In genomic region chr17:28725660-28726395, GRCh38 we compare ENCODE assay signal across 8 cellular contexts. TPM values are rescaled to one million over a fixed set of nuclear protein-coding genes. Genes with fewer than 3 reads are reported as not detected.
DNase-seq lines count a peak whose midpoint lies in the region; ATAC-seq and TF ChIP-seq lines count a peak whose summit lies in the region.

A gene with protein sequence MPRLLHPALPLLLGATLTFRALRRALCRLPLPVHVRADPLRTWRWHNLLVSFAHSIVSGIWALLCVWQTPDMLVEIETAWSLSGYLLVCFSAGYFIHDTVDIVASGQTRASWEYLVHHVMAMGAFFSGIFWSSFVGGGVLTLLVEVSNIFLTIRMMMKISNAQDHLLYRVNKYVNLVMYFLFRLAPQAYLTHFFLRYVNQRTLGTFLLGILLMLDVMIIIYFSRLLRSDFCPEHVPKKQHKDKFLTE (minus strand): TSS chr17:28726233. CDS start chr17:28726097, 136 bp downstream.

- WGBS in lung, 2 donors, result 1 to 2% methylated on average over 54 to 66 of the region's 66 CpGs

- H3K27ac Mint-ChIP-seq in activated CD4-positive, alpha-beta T cell treated with anti-CD3 and anti-CD28 coated beads for 36 hours, result peak within 1 kb of the TSS; percentile 99

- H3K27ac ChIP-seq in HEK293 (ENCODE audit: extremely low read depth, low read depth, low read length) (peak within 1 kb of the TSS; percentile 99), dorsolateral prefrontal cortex (peak within 1 kb of the TSS in 53 of 59 donors; percentile 7 to 98 (median 75)), lung (ENCODE audit: low read depth in 1 of 2, low read length in 1 of 2) (peak within 1 kb of the TSS; percentile 38 to 92)

- H3K4me1 ChIP-seq in HEK293 (ENCODE audit: control insufficient read depth, insufficient read depth, low read length), result peaks cover 9% of the 10 kb centered on the region; the same call in 1 of the 2 replicates
- peaks cover 0 to 3% of the 10 kb centered on the region in 2 donors for H3K4me1 ChIP-seq in lung (ENCODE audit: control insufficient read depth in 2 of 2, insufficient read depth in 2 of 2, low read length in 2 of 2)

- CTCF ChIA-PET in HEK293 (lab: Yijun Ruan, JAX), result interaction anchor here (0.6 to 13.6 kb wide), 39 partner anchors 9 to 1028 kb away, joined by 3 to 445 read pairs (median 7); partner anchors contain the start of genes BLTP2, DHRS13, FLOT2 and PROCA1
- CTCF ChIA-PET in activated CD4-positive, alpha-beta T cell treated with anti-CD3 and anti-CD28 coated beads for 36 hours (lab: Charles Lee), result interaction anchor here (0.7 to 8.9 kb wide), 24 partner anchors 9 to 391 kb away, joined by 3 to 294 read pairs (median 8); partner anchors contain the start of genes BLTP2, FAM222B, FLOT2 and PHF12

- H3K36me3 Mint-ChIP-seq in activated CD4-positive, alpha-beta T cell treated with anti-CD3 and anti-CD28 coated beads for 36 hours (ENCODE audit: low read depth), result peaks cover 48% of the 10 kb centered on the region

- H3K27me3 Mint-ChIP-seq in activated CD4-positive, alpha-beta T cell treated with anti-CD3 and anti-CD28 coated beads for 36 hours, result no peaks in the 10 kb centered on the region

- TF ChIP-seq CTCF in HEK293 (tag by site-specific recombination; IDR thresholded peaks at IDR 0.05) (peak; percentile 50), dorsolateral prefrontal cortex (IDR thresholded peaks at IDR 0.05 in 54 of 56, conservative IDR thresholded peaks at IDR 0.05 in 2 of 56; ENCODE audit: low read depth in 1 of 56, partially characterized antibody in 56 of 56) (no peak), lung (IDR thresholded peaks at IDR 0.05; ENCODE audit: control extremely low read depth, extremely low read depth) (no peak)

- H3K9me3 Mint-ChIP-seq in activated CD4-positive, alpha-beta T cell treated with anti-CD3 and anti-CD28 coated beads for 36 hours (ENCODE audit: low read depth), result no peaks in the 10 kb centered on the region

- intact Hi-C loops in activated CD4-positive, alpha-beta T cell treated with anti-CD3 and anti-CD28 coated beads for 36 hours (cut with DNase I, micrococcal nuclease), result loop anchor here (1.0 to 10.0 kb wide), 8 partner anchors 36 to 889 kb away; partner anchors contain the start of genes ABHD15 (in 1 of the 2), NUFIP2 (in 1 of the 2) and TP53I13 (in 1 of the 2)
- intact Hi-C loops in dorsolateral prefrontal cortex (cut with DNase I), result loop anchor here (1.0 to 5.0 kb wide), 6 partner anchors 24 to 386 kb away; partner anchors contain the start of genes DHRS13 (in 1 of the 2) and FLOT2 (in 1 of the 2)

- H3K9me3 ChIP-seq in HEK293 (ENCODE audit: control insufficient read depth, insufficient read depth, low read depth, low read length) (no peaks in the 10 kb centered on the region), lung (ENCODE audit: control insufficient read depth in 2 of 2, insufficient read depth in 1 of 2, low read length in 1 of 2) (no peaks in the 10 kb centered on the region)

- peak within 1 kb of the TSS; percentile 55 for H3K4me3 ChIP-seq in HEK293 (ENCODE audit: low read depth, low read length)
- peak within 1 kb of the TSS; percentile 45 to 99 (median 85) for H3K4me3 ChIP-seq in dorsolateral prefrontal cortex
- peak within 1 kb of the TSS; percentile 47 for H3K4me3 ChIP-seq in lung

- no peaks in the 10 kb centered on the region for H3K27me3 ChIP-seq in dorsolateral prefrontal cortex
- no peaks in the 10 kb centered on the region for H3K27me3 ChIP-seq in lung (ENCODE audit: control insufficient read depth, insufficient read depth)

- peak; percentile 5 for ATAC-seq in activated CD4-positive, alpha-beta T cell treated with anti-CD3 and anti-CD28 coated beads for 36 hours
- ATAC-seq in lung (ENCODE audit: insufficient read depth, low FRiP score) (peak; percentile 50), GM21423 (IDR thresholded peaks at IDR 0.05; ENCODE audit: unreplicated experiment) (no peak)

- peak; percentile 88 for DNase-seq in DMS 273 treated with DMSO at 0.1 percent for 48 hours (lab: John Stamatoyannopoulos, UW)
- peak; percentile 80 for DNase-seq in NCI-H345 (lab: John Stamatoyannopoulos, UW)
- peak; percentile 80 for DNase-seq in activated CD4-positive, alpha-beta T cell treated with anti-CD3 and anti-CD28 coated beads for 36 hours
- no peak for DNase-seq in dorsolateral prefrontal cortex
- DNase-seq in lung (ENCODE audit: low spot score), result peak; percentile 79
- DNase-seq in stimulated activated naive CD4-positive, alpha-beta T cell treated with Interleukin-2 at 50 U/mL for 16 hours (lab: John Stamatoyannopoulos, UW), result peak; percentile 76

- H3K36me3 ChIP-seq in HEK293 (ENCODE audit: control insufficient read depth in 2 of 2, insufficient read depth in 1 of 2, low read length in 2 of 2), result peaks cover 24 to 45% of the 10 kb centered on the region in 2 experiments
- peaks cover 9 to 21% of the 10 kb centered on the region in 2 donors for H3K36me3 ChIP-seq in lung (ENCODE audit: control insufficient read depth in 2 of 2, insufficient read depth in 2 of 2, low read length in 2 of 2)

- POLR2A ChIA-PET in HEK293 (lab: Yijun Ruan, JAX), result interaction anchor here (0.6 to 6.7 kb wide), 32 partner anchors 10 to 391 kb away, joined by 3 to 448 read pairs (median 5); partner anchors contain the start of genes BLTP2, DHRS13, ERAL1 and FAM222B
- POLR2A ChIA-PET in activated CD4-positive, alpha-beta T cell treated with anti-CD3 and anti-CD28 coated beads for 36 hours (lab: Charles Lee), result interaction anchor here (0.6 to 6.3 kb wide), 14 partner anchors 9 to 391 kb away, joined by 3 to 111 read pairs (median 4); partner anchors contain the start of genes PHF12, PROCA1 and TRAF4

- H3K4me3 Mint-ChIP-seq in activated CD4-positive, alpha-beta T cell treated with anti-CD3 and anti-CD28 coated beads for 36 hours, result peak within 1 kb of the TSS; percentile 99

- peaks cover 58% of the 10 kb centered on the region for H3K4me1 Mint-ChIP-seq in activated CD4-positive, alpha-beta T cell treated with anti-CD3 and anti-CD28 coated beads for 36 hours

TF ChIP-seq in HEK293, 187 proteins besides CTCF, POLR2A, EP300 and RAD21 (continues in another document):
- TF ChIP-seq ZBTB6 (tag by site-specific recombination; IDR thresholded peaks at IDR 0.05), result peak; percentile 85
- TF ChIP-seq, protein P1, sequence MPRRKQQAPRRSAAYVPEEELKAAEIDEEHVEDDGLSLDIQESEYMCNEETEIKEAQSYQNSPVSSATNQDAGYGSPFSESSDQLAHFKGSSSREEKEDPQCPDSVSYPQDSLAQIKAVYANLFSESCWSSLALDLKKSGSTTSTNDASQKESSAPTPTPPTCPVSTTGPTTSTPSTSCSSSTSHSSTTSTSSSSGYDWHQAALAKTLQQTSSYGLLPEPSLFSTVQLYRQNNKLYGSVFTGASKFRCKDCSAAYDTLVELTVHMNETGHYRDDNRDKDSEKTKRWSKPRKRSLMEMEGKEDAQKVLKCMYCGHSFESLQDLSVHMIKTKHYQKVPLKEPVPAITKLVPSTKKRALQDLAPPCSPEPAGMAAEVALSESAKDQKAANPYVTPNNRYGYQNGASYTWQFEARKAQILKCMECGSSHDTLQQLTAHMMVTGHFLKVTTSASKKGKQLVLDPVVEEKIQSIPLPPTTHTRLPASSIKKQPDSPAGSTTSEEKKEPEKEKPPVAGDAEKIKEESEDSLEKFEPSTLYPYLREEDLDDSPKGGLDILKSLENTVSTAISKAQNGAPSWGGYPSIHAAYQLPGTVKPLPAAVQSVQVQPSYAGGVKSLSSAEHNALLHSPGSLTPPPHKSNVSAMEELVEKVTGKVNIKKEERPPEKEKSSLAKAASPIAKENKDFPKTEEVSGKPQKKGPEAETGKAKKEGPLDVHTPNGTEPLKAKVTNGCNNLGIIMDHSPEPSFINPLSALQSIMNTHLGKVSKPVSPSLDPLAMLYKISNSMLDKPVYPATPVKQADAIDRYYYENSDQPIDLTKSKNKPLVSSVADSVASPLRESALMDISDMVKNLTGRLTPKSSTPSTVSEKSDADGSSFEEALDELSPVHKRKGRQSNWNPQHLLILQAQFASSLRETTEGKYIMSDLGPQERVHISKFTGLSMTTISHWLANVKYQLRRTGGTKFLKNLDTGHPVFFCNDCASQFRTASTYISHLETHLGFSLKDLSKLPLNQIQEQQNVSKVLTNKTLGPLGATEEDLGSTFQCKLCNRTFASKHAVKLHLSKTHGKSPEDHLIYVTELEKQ (tag by site-specific recombination; IDR thresholded peaks at IDR 0.05; ENCODE audit: borderline replicate concordance), result peak; percentile 33; the same call in 1 of the 2 replicates
- TF ChIP-seq HOXC10 (CRISPR knock-in tag; IDR thresholded peaks at IDR 0.05), result no peak
- TF ChIP-seq ZSCAN30 (tag by site-specific recombination; IDR thresholded peaks at IDR 0.05), result peak; percentile 90
- TF ChIP-seq ZXDB (tag by site-specific recombination; IDR thresholded peaks at IDR 0.05), result peak; percentile 87
- TF ChIP-seq ZBTB8A (tag by site-specific recombination; IDR thresholded peaks at IDR 0.05), result peak; percentile 80
- peak; percentile 39 for TF ChIP-seq SP7 (tag by site-specific recombination; IDR thresholded peaks at IDR 0.05)

RNA-seq across cellular contexts. Expression of the gene that starts here (rescaled TPM):
- 1 to 10 TPM; 8.5 to 8.7 TPM for total RNA-seq in activated CD4-positive, alpha-beta T cell treated with anti-CD3 and anti-CD28 coated beads for 36 hours
- total RNA-seq in dorsolateral prefrontal cortex (10 to 100 TPM in 16 of 120 experiments, 1 to 10 TPM in 104; 2.0 to 22.8 (median 6.6) TPM), lung (10 to 100 TPM in 1 of 2 donors, 1 to 10 TPM in 1; 3.8 to 32.0 TPM)
- polyA plus RNA-seq in lung, result 10 to 100 TPM; 25.4 to 42.0 TPM

Comparison
In these comparisons a context has a peak if more than half of its experiments do, and no peak if none do; other contexts are left out.
1. DNase-seq: peak in DMS 273 treated with DMSO at 0.1 percent for 48 hours (single experiment), NCI-H345 (single experiment), activated CD4-positive, alpha-beta T cell treated with anti-CD3 and anti-CD28 coated beads for 36 hours (single experiment), lung (single experiment) and stimulated activated naive CD4-positive, alpha-beta T cell treated with Interleukin-2 at 50 U/mL for 16 hours (single experiment); none in dorsolateral prefrontal cortex (0 of 10).
2. Peak in every context shown above with its lines, with median percentiles within 50 percentile points of each other: H3K27ac ChIP-seq and H3K4me3 ChIP-seq.